19 cellular contexts compared by ENCODE assay signal in genomic region chr4:121791481-121791880, GRCh38. TPM values are rescaled to one million over a fixed set of nuclear protein-coding genes. Genes with fewer than 3 reads are reported as not detected.
DNase-seq lines count a peak whose midpoint lies in the region; ATAC-seq and TF ChIP-seq lines count a peak whose summit lies in the region.
"Had no signal": no experiment of that assay in that cellular context is flagged by ENCODE, and none has a peak within 500 bp of the region (broad histone marks: within the 10 kb centered on the region; RNA-seq: fewer than 3 reads in every experiment).

No MANE protein-coding gene starts in this region.

- H3K4me3 ChIP-seq in AG10803 (ENCODE audit: low read length) (no peak overlapping the region), astrocyte of the cerebellum (ENCODE audit: low read depth, low read length) (no peak overlapping the region), lower leg skin (ENCODE audit: low read depth, poor library complexity, severe bottlenecking) (no peak overlapping the region)
- H3K4me3 ChIP-seq: gastrocnemius medialis, prostate gland, SK-N-MC, vagina had no signal

- 75 to 82% methylated on average over 5 of the region's 5 CpGs for WGBS in lower leg skin, 2 donors

- TF ChIP-seq CTCF in AG10803 (conservative IDR thresholded peaks at IDR 0.05; ENCODE audit: low read length), result no peak
- no peak for TF ChIP-seq CTCF in astrocyte of the cerebellum (IDR thresholded peaks at IDR 0.05; ENCODE audit: low read depth, low read length, missing control alignments)
- no peak for TF ChIP-seq CTCF in lower leg skin (IDR thresholded peaks at IDR 0.05)

- no peak for TF ChIP-seq POLR2A in lower leg skin (IDR thresholded peaks at IDR 0.05)

- in situ Hi-C loops in astrocyte of the cerebellum (cut with HindIII; ENCODE audit: low sequenced_read_pairs), result no loop called here

- intact Hi-C loops in left ventricle myocardium superior (cut with micrococcal nuclease), result no loop called here
- intact Hi-C loops in lower leg skin (cut with DNase I; ENCODE audit: low total_unique reads), result no loop called here

- DNase-seq in AG10803 (ENCODE audit: low read depth) (peak; percentile 91), HT1080 (ENCODE audit: low read depth) (peak; percentile 42), astrocyte of the cerebellum (ENCODE audit: low read depth) (peak; percentile 68), kidney tubule cell (ENCODE audit: low spot score) (peak; percentile 30), HUDEP-2 (lab: John Stamatoyannopoulos, UW; ENCODE audit: unreplicated experiment in 76 of 76) (no peak), left ventricle myocardium superior (no peak), lower leg skin (ENCODE audit: low spot score in 2 of 2) (no peak)
- DNase-seq: ACHN; activated CD8-positive, alpha-beta T cell treated with anti-CD3 and anti-CD28 coated beads, Interleukin-2, amount 10 ng/mL, durations not matched to agents 7 days and 5 days; activated T-cell treated with anti-CD3 and anti-CD28 coated beads, Interleukin-2, amount 50 U/mL, for 48 hours; gastrocnemius medialis; GOT3; left cardiac atrium; NCI-H1436; NCI-H226 had no signal

- ATAC-seq in left ventricle myocardium superior, result no peak
- ATAC-seq in GM21717 (IDR thresholded peaks at IDR 0.05; ENCODE audit: unreplicated experiment), result no peak
- ATAC-seq: activated CD8-positive, alpha-beta T cell treated with anti-CD3 and anti-CD28 coated beads, Interleukin-2, amount 10 ng/mL, durations not matched to agents 7 days and 5 days; gastrocnemius medialis; left cardiac atrium had no signal

RNA-seq across cellular contexts. Expression of gene EXOSC9, which starts 9.6 kb away (rescaled TPM):
- total RNA-seq in HT1080 (2014; rRNA removed; shearing (Covaris generic)), result 56.8 and 64.4 TPM in 2 replicates
- 47.8 and 50.3 TPM in 2 replicates for polyA plus RNA-seq in HT1080 (2015; cell fraction: cytosol; rRNA removed)
- polyA plus RNA-seq in HT1080 (2015; cell fraction: nucleus; rRNA removed), result 99.0 and 101 TPM in 2 replicates
- total RNA-seq in left ventricle myocardium superior (9.4 TPM), lower leg skin (10 to 100 TPM; 15.2 to 35.7 (median 21.2) TPM)

RNA-seq across cellular contexts. Expression of gene SMIM43, which starts 26.5 kb away (rescaled TPM):
- not detected in 2 replicates for total RNA-seq in HT1080 (2014; rRNA removed; shearing (Covaris generic))
- not detected in 2 replicates for polyA plus RNA-seq in HT1080 (2015; cell fraction: cytosol; rRNA removed)
- not detected in 2 replicates for polyA plus RNA-seq in HT1080 (2015; cell fraction: nucleus; rRNA removed)
- total RNA-seq in left ventricle myocardium superior, result not detected
- not detected for total RNA-seq in lower leg skin
- total RNA-seq: activated CD8-positive, alpha-beta T cell treated with anti-CD3 and anti-CD28 coated beads, Interleukin-2, amount 10 ng/mL, durations not matched to agents 7 days and 5 days; gastrocnemius medialis; left cardiac atrium; prostate gland; vagina had no signal

RNA-seq across cellular contexts. Expression of gene CCNA2, which starts 32.2 kb away (rescaled TPM):
- 175 and 190 TPM in 2 replicates for total RNA-seq in HT1080 (2014; rRNA removed; shearing (Covaris generic))
- 113 and 116 TPM in 2 replicates for polyA plus RNA-seq in HT1080 (2015; cell fraction: cytosol; rRNA removed)
- polyA plus RNA-seq in HT1080 (2015; cell fraction: nucleus; rRNA removed), result 87.4 and 93.5 TPM in 2 replicates
- total RNA-seq in left ventricle myocardium superior (0.82 TPM), lower leg skin (1 to 10 TPM; 2.0 to 7.3 (median 4.0) TPM)

Comparison
In these comparisons a context has a peak if more than half of its experiments do, and no peak if none do; other contexts are left out.
1. DNase-seq: peak in AG10803 (single experiment), HT1080 (single experiment), astrocyte of the cerebellum (single experiment) and kidney tubule cell (single experiment); none in HUDEP-2 (0 of 76), left ventricle myocardium superior (single experiment) and lower leg skin (0 of 2).
2. RNA of gene CCNA2, which starts 32.2 kb away (total RNA-seq): 175 to 190 TPM in HT1080; 2.0 to 7.3 TPM in lower leg skin and 0.82 TPM in left ventricle myocardium superior (single experiment); every median in the first group is over 10 times any median in the second.